Comparison of ENCODE assay signal across 20 cellular contexts in genomic region chr1:62809788-62810187, GRCh38. TPM values are rescaled to one million over a fixed set of nuclear protein-coding genes. Genes with fewer than 3 reads are reported as not detected.
DNase-seq lines count a peak whose midpoint lies in the region; ATAC-seq and FAIRE-seq lines count a peak whose summit lies in the region.
"Had no signal": no experiment of that assay in that cellular context is flagged by ENCODE, and none has a peak within 500 bp of the region (broad histone marks: within the 10 kb centered on the region; RNA-seq: fewer than 3 reads in every experiment).

No MANE protein-coding gene starts in this region.

- H3K9ac ChIP-seq in neuronal stem cell (ENCODE audit: low read depth, low read length, poor library complexity): no peak overlapping the region

- H2AFZ ChIP-seq in neuronal stem cell (ENCODE audit: low read length): no peak overlapping the region

- no peak overlapping the region for H3K23ac ChIP-seq in neuronal stem cell (ENCODE audit: low read depth, low read length, poor library complexity)

- H3K4me3 ChIP-seq in HAP-1 (no peak overlapping the region), neuronal stem cell (ENCODE audit: low read length in 2 of 2) (no peak overlapping the region)
- H3K4me3 ChIP-seq: stomach had no signal

- H3K9me3 ChIP-seq in HAP-1 (no peaks in the 10 kb centered on the region), neuronal stem cell (replicated peaks in 1 of 2; ENCODE audit: control insufficient read depth in 2 of 2, insufficient read depth in 1 of 2, low read depth in 1 of 2, low read length in 2 of 2) (peaks cover 0 to 9% of the 10 kb centered on the region in 2 donors)
- H3K9me3 ChIP-seq: stomach had no signal

- no peaks in the 10 kb centered on the region for H3K4me1 ChIP-seq in HAP-1
- peaks cover 0 to 4% of the 10 kb centered on the region in 2 donors for H3K4me1 ChIP-seq in neuronal stem cell (ENCODE audit: control insufficient read depth in 2 of 2, insufficient read depth in 1 of 2, low read depth in 1 of 2, low read length in 2 of 2)
- H3K4me1 ChIP-seq: stomach had no signal

- H2BK12ac ChIP-seq in neuronal stem cell (ENCODE audit: low read length): no peak overlapping the region

- H2BK120ac ChIP-seq in neuronal stem cell (ENCODE audit: low read depth, low read length): no peak overlapping the region

- H3K18ac ChIP-seq in neuronal stem cell (ENCODE audit: low read length): no peak overlapping the region

- no peak overlapping the region for H3K27ac ChIP-seq in neuronal stem cell (replicated peaks; ENCODE audit: low read length)
- H3K27ac ChIP-seq: epithelial cell of prostate, stomach had no signal

- H2BK5ac ChIP-seq in neuronal stem cell (ENCODE audit: low read length): no peak overlapping the region

- no peak overlapping the region for H2BK15ac ChIP-seq in neuronal stem cell (ENCODE audit: low read length)

- H3K27me3 ChIP-seq in HAP-1 (ENCODE audit: low read depth) (no peaks in the 10 kb centered on the region), neuronal stem cell (ENCODE audit: control insufficient read depth in 3 of 3, insufficient read depth in 3 of 3, low read depth in 1 of 3, low read length in 3 of 3) (no peaks in the 10 kb centered on the region)
- H3K27me3 ChIP-seq: stomach had no signal

- H4K91ac ChIP-seq in neuronal stem cell (ENCODE audit: low read depth, low read length, poor library complexity): no peak overlapping the region

- H3K36me3 ChIP-seq in HAP-1 (replicated peaks) (no peaks in the 10 kb centered on the region), neuronal stem cell (replicated peaks in 1 of 2; ENCODE audit: control insufficient read depth in 2 of 2, insufficient read depth in 2 of 2, low read length in 2 of 2) (peaks cover 0 to 36% of the 10 kb centered on the region in 2 donors)

- no peak for DNase-seq in GM18507 (ENCODE audit: extremely low spot score, insufficient read length, low read depth)
- DNase-seq in germinal center (ENCODE audit: low spot score): peak; percentile 5
- DNase-seq in activated CD8-positive, alpha-beta memory T cell treated with anti-CD3 and anti-CD28 coated beads, Interleukin-2, amount 50 U/mL, for 4 hours: no peak
- DNase-seq in HAP-1 (ENCODE audit: low spot score in 2 of 2): no peak
- DNase-seq in neuronal stem cell (ENCODE audit: low spot score): no peak
- DNase-seq: activated CD4-positive, alpha-beta T cell treated with anti-CD3 and anti-CD28 coated beads for 36 hours; activated naive CD4-positive, alpha-beta T cell treated with anti-CD3 and anti-CD28 coated beads, Interleukin-2, amount 10 ng/mL, durations not matched to agents 7 days and 5 days; glutamatergic neuron; immature natural killer cell; IMR-90; natural killer cell; NCI-H1105; NCI-H345; PC-3; stomach; T1000 had no signal

- H3K14ac ChIP-seq in neuronal stem cell (ENCODE audit: low read length): no peak overlapping the region

- no CpG with 5 or more reads among the region's 3 CpGs for WGBS in neuronal stem cell (ENCODE audit: extremely low coverage in 2 of 2, insufficient read length in 2 of 2, insufficient replicate concordance in 1 of 2), 2 donors

- no peak overlapping the region for H3K4me2 ChIP-seq in neuronal stem cell (ENCODE audit: insufficient read depth, low read length, poor library complexity, severe bottlenecking)

- H3K79me1 ChIP-seq in neuronal stem cell (ENCODE audit: low read depth, low read length): no peaks in the 10 kb centered on the region

- H4K8ac ChIP-seq in neuronal stem cell (ENCODE audit: low read depth, low read length): no peak overlapping the region

- FAIRE-seq in GM18507 (lab: Jason Lieb, UNC): peak; percentile 79

- in situ Hi-C loops in HAP-1 (cut with MboI; ENCODE audit: low sequenced_read_pairs): no loop called here

- ATAC-seq in GM21786 (IDR thresholded peaks at IDR 0.05; ENCODE audit: unreplicated experiment) (peak; percentile 43), HG03354 (IDR thresholded peaks at IDR 0.05; ENCODE audit: poor library complexity, severe bottlenecking, unreplicated experiment) (peak; percentile 53), GM21723 (IDR thresholded peaks at IDR 0.05; ENCODE audit: unreplicated experiment) (no peak)
- ATAC-seq: activated CD4-positive, alpha-beta T cell treated with anti-CD3 and anti-CD28 coated beads for 36 hours; natural killer cell; PC-3 had no signal

- H2AK5ac ChIP-seq in neuronal stem cell (ENCODE audit: low read depth, low read length): no peak overlapping the region

- H3K4ac ChIP-seq in neuronal stem cell (ENCODE audit: low read length): no peak overlapping the region

RNA-seq across cellular contexts. Expression of gene ATG4C, which starts 25.9 kb away (rescaled TPM):
- polyA plus RNA-seq in neuronal stem cell (2013, experiment 1 of 2): 10.6 TPM
- 10.6 TPM for polyA plus RNA-seq in neuronal stem cell (2013, experiment 2 of 2)
